In the genomic region with DNA sequence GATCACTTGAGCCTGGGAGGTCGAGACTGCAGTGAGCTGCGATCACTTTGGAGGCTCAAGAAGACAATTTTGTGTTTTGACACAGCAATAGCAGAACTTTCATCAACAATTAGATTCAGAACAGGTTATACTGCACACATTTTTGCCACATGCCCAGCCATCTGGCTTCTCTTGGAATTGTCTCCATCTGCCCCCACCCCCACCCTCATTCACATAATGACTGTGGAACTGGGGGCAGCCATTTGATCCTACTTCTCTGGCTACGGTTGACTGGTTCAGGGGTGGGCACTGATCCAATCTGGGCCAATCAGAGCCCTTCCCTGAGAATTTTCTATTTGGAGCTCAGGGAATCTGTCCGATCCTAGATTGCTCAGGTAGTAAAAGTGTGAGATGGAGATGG, we compare ENCODE assay signal across 17 cellular contexts. TPM values are rescaled to one million over a fixed set of nuclear protein-coding genes. Genes with fewer than 3 reads are reported as not detected.
DNase-seq lines count a peak whose midpoint lies in the region; ATAC-seq and TF ChIP-seq lines count a peak whose summit lies in the region.
"Had no signal": no experiment of that assay in that cellular context is flagged by ENCODE, and none has a peak within 500 bp of the region (broad histone marks: within the 10 kb centered on the region; RNA-seq: fewer than 3 reads in every experiment).

No MANE protein-coding gene starts in this region.

- no peaks in the 10 kb centered on the region for H3K9me3 Mint-ChIP-seq in activated CD4-positive, alpha-beta T cell treated with anti-CD3 and anti-CD28 coated beads, Interleukin-2, amount 10 ng/mL, durations not matched to agents 24 days and 14 days
- H3K9me3 Mint-ChIP-seq in activated CD4-positive, alpha-beta T cell treated with anti-CD3 and anti-CD28 coated beads for 36 hours (ENCODE audit: low read depth) = no peaks in the 10 kb centered on the region
- no peaks in the 10 kb centered on the region for H3K9me3 Mint-ChIP-seq in neural progenitor cell
- H3K9me3 Mint-ChIP-seq: natural killer cell treated with Interleukin-12 subunit alpha and Interleukin-12 subunit beta and Interleukin-15 and Interleukin-18, amount 100 ng/mL, for 72 hours had no signal

- intact Hi-C loops in activated CD4-positive, alpha-beta T cell treated with anti-CD3 and anti-CD28 coated beads, Interleukin-2, amount 10 ng/mL, durations not matched to agents 24 days and 14 days (cut with micrococcal nuclease) = no loop called here
- intact Hi-C loops in activated CD4-positive, alpha-beta T cell treated with anti-CD3 and anti-CD28 coated beads for 36 hours (cut with DNase I, micrococcal nuclease) = no loop called here

- CTCF ChIA-PET in activated CD4-positive, alpha-beta T cell treated with anti-CD3 and anti-CD28 coated beads for 36 hours (lab: Charles Lee) = interaction anchor here (1.2 to 12.9 kb wide), 4 partner anchors 15 to 194 kb away, joined by 6 to 200 read pairs (median 8); partner anchors contain the start of genes COL1A1, PDK2 and TMEM92
- CTCF ChIA-PET in SK-N-SH (lab: Yijun Ruan, JAX) = interaction anchor here (1.1 to 53.3 kb wide), 11 partner anchors 9 to 201 kb away, joined by 3 to 2150 read pairs (median 14); partner anchors contain the start of genes COL1A1, SGCA and TMEM92

- H3K27me3 ChIP-seq in SK-N-SH (ENCODE audit: insufficient read depth) (no peaks in the 10 kb centered on the region), gastroesophageal sphincter (no peaks in the 10 kb centered on the region), neural progenitor cell (no peaks in the 10 kb centered on the region)

- H3K4me1 ChIP-seq in SK-N-SH (ENCODE audit: control insufficient read depth in 1 of 2, insufficient read depth in 2 of 2, low read depth in 1 of 2, low read length in 1 of 2) = peaks cover 0 to 27% of the 10 kb centered on the region in 2 experiments; a peak in 3 of 4 replicates
- peaks cover 11 to 41% (median 14%) of the 10 kb centered on the region in 3 donors for H3K4me1 ChIP-seq in gastroesophageal sphincter
- H3K4me1 ChIP-seq in urinary bladder (ENCODE audit: insufficient read depth) = no peaks in the 10 kb centered on the region
- H3K4me1 ChIP-seq in neural progenitor cell = peaks cover 11% of the 10 kb centered on the region

- peaks cover 33% of the 10 kb centered on the region for H3K4me1 Mint-ChIP-seq in activated CD4-positive, alpha-beta T cell treated with anti-CD3 and anti-CD28 coated beads, Interleukin-2, amount 10 ng/mL, durations not matched to agents 24 days and 14 days
- peaks cover 23% of the 10 kb centered on the region for H3K4me1 Mint-ChIP-seq in activated CD4-positive, alpha-beta T cell treated with anti-CD3 and anti-CD28 coated beads for 36 hours
- H3K4me1 Mint-ChIP-seq in neural progenitor cell = peaks cover 13% of the 10 kb centered on the region

- no peak overlapping the region for H3K27ac Mint-ChIP-seq in activated CD4-positive, alpha-beta T cell treated with anti-CD3 and anti-CD28 coated beads, Interleukin-2, amount 10 ng/mL, durations not matched to agents 24 days and 14 days
- no peak overlapping the region for H3K27ac Mint-ChIP-seq in activated CD4-positive, alpha-beta T cell treated with anti-CD3 and anti-CD28 coated beads for 36 hours
- H3K27ac Mint-ChIP-seq in neural progenitor cell = no peak overlapping the region

- TF ChIP-seq CTCF in SK-N-SH (IDR thresholded peaks at IDR 0.05) (no peak), gastroesophageal sphincter (IDR thresholded peaks at IDR 0.05) (no peak), neural progenitor cell (IDR thresholded peaks at IDR 0.05) (no peak)

- TF ChIP-seq RAD21 in SK-N-SH (IDR thresholded peaks at IDR 0.05; ENCODE audit: low read length) = no peak

- peak overlapping the region; percentile 48 for H3K4me2 ChIP-seq in SK-N-SH
- no peak overlapping the region for H3K4me2 ChIP-seq in neural progenitor cell

- POLR2A ChIA-PET in activated CD4-positive, alpha-beta T cell treated with anti-CD3 and anti-CD28 coated beads for 36 hours (lab: Charles Lee) = no interaction called here
- POLR2A ChIA-PET in SK-N-SH (lab: Yijun Ruan, JAX) = interaction anchor here (0.6 kb wide), 1 partner anchor 8 kb away, joined by 3 read pairs; no protein-coding TSS in a partner anchor

- H2AFZ ChIP-seq in SK-N-SH (ENCODE audit: low read depth) = no peak overlapping the region
- H2AFZ ChIP-seq in neural progenitor cell (replicated peaks) = no peak overlapping the region

- H3K36me3 Mint-ChIP-seq in activated CD4-positive, alpha-beta T cell treated with anti-CD3 and anti-CD28 coated beads, Interleukin-2, amount 10 ng/mL, durations not matched to agents 24 days and 14 days (ENCODE audit: low read depth) = peaks cover under 1% of the 10 kb centered on the region
- no peaks in the 10 kb centered on the region for H3K36me3 Mint-ChIP-seq in activated CD4-positive, alpha-beta T cell treated with anti-CD3 and anti-CD28 coated beads for 36 hours (ENCODE audit: low read depth)
- no peaks in the 10 kb centered on the region for H3K36me3 Mint-ChIP-seq in neural progenitor cell
- H3K36me3 Mint-ChIP-seq: natural killer cell treated with Interleukin-12 subunit alpha and Interleukin-12 subunit beta and Interleukin-15 and Interleukin-18, amount 100 ng/mL, for 72 hours had no signal

- no peaks in the 10 kb centered on the region for H3K9me2 ChIP-seq in SK-N-SH

- no peak for ATAC-seq in activated CD4-positive, alpha-beta T cell treated with anti-CD3 and anti-CD28 coated beads for 36 hours
- no peak for ATAC-seq in gastroesophageal sphincter
- ATAC-seq: esophagus mucosa; HCT116; natural killer cell treated with Interleukin-12 subunit alpha and Interleukin-12 subunit beta and Interleukin-15 and Interleukin-18, amount 100 ng/mL, for 72 hours had no signal

- H3K4me3 Mint-ChIP-seq in activated CD4-positive, alpha-beta T cell treated with anti-CD3 and anti-CD28 coated beads, Interleukin-2, amount 10 ng/mL, durations not matched to agents 24 days and 14 days = peak overlapping the region; percentile 73
- H3K4me3 Mint-ChIP-seq in activated CD4-positive, alpha-beta T cell treated with anti-CD3 and anti-CD28 coated beads for 36 hours = no peak overlapping the region
- H3K4me3 Mint-ChIP-seq in neural progenitor cell = no peak overlapping the region
- H3K4me3 Mint-ChIP-seq: dendritic cell treated with granulocyte-macrophage colony-stimulating factor and Interleukin-4, amounts not matched to agents 40 ng/mL and 50 ng/mL, for 4 days; natural killer cell treated with Interleukin-12 subunit alpha and Interleukin-12 subunit beta and Interleukin-15 and Interleukin-18, amount 100 ng/mL, for 72 hours had no signal

- H4K20me1 ChIP-seq in SK-N-SH (ENCODE audit: insufficient read depth) (no peaks in the 10 kb centered on the region), neural progenitor cell (ENCODE audit: low read depth) (no peaks in the 10 kb centered on the region)

- H3K79me2 ChIP-seq in SK-N-SH (ENCODE audit: insufficient read depth) (peaks cover 12% of the 10 kb centered on the region; the same call in 1 of the 2 replicates), neural progenitor cell (ENCODE audit: low read depth) (no peaks in the 10 kb centered on the region)

- 94% methylated on average over 4 of the region's 4 CpGs for WGBS in SK-N-SH (ENCODE audit: low lambda C conversion rate)
- 90 to 94% methylated on average over 2 to 3 of the region's 4 CpGs for WGBS in gastroesophageal sphincter (ENCODE audit: low coverage in 1 of 2), 2 donors
- WGBS in urinary bladder = 87% methylated on average over 4 of the region's 4 CpGs

- H3K9ac ChIP-seq in SK-N-SH (no peak overlapping the region), neural progenitor cell (no peak overlapping the region)

- TF ChIP-seq POLR2A in gastroesophageal sphincter (IDR thresholded peaks at IDR 0.05) = no peak

- H3K27ac ChIP-seq in SK-N-SH (ENCODE audit: low read depth in 2 of 2, low read length in 1 of 2) = peak overlapping the region in 1 of 2 experiments; percentile 79; a peak in 1 of 4 replicates
- H3K27ac ChIP-seq in gastroesophageal sphincter = peak overlapping the region in 3 of 4 donors; percentile 57 to 86 (median 85)
- H3K27ac ChIP-seq in urinary bladder (ENCODE audit: low read depth) = peak overlapping the region; percentile 57
- H3K27ac ChIP-seq in neural progenitor cell = no peak overlapping the region

- DNase-seq in activated CD4-positive, alpha-beta T cell treated with anti-CD3 and anti-CD28 coated beads, Interleukin-2, amount 10 ng/mL, durations not matched to agents 24 days and 14 days = no peak
- DNase-seq in activated CD4-positive, alpha-beta T cell treated with anti-CD3 and anti-CD28 coated beads for 36 hours = no peak
- DNase-seq in SK-N-SH (peak; percentile 59), neural progenitor cell (ENCODE audit: low spot score) (no peak), EL (no peak), nucleus accumbens (lab: John Stamatoyannopoulos, UW) (no peak)
- DNase-seq: activated CD4-positive, CD25-positive, alpha-beta regulatory T cell; amniotic stem cell; Caco-2; left ventricle myocardium inferior; stimulated activated naive CD4-positive, alpha-beta T cell treated with Interleukin-2 at 50 U/mL for 16 hours had no signal

- H3K36me3 ChIP-seq in SK-N-SH (replicated peaks in 1 of 2; ENCODE audit: control insufficient read depth in 1 of 2, insufficient read depth in 2 of 2, low read length in 1 of 2) (no peaks in the 10 kb centered on the region), gastroesophageal sphincter (no peaks in the 10 kb centered on the region), urinary bladder (ENCODE audit: insufficient read depth) (no peaks in the 10 kb centered on the region), neural progenitor cell (no peaks in the 10 kb centered on the region)
- H3K36me3 ChIP-seq: left ventricle myocardium inferior had no signal

- H3F3A ChIP-seq in SK-N-SH (replicated peaks; ENCODE audit: insufficient read depth) (peaks cover 18% of the 10 kb centered on the region), neural progenitor cell (ENCODE audit: low read depth) (no peaks in the 10 kb centered on the region)

- no peaks in the 10 kb centered on the region for H3K27me3 Mint-ChIP-seq in activated CD4-positive, alpha-beta T cell treated with anti-CD3 and anti-CD28 coated beads, Interleukin-2, amount 10 ng/mL, durations not matched to agents 24 days and 14 days
- H3K27me3 Mint-ChIP-seq in activated CD4-positive, alpha-beta T cell treated with anti-CD3 and anti-CD28 coated beads for 36 hours = peaks cover 8% of the 10 kb centered on the region
- H3K27me3 Mint-ChIP-seq in neural progenitor cell (ENCODE audit: insufficient read depth, low read depth) = peaks cover 20% of the 10 kb centered on the region

- no peak overlapping the region for H3K4me3 ChIP-seq in SK-N-SH (ENCODE audit: low read depth in 2 of 2, low read length in 1 of 2)
- no peak overlapping the region for H3K4me3 ChIP-seq in gastroesophageal sphincter
- H3K4me3 ChIP-seq in urinary bladder (ENCODE audit: low read depth, low read length) = no peak overlapping the region
- no peak overlapping the region for H3K4me3 ChIP-seq in neural progenitor cell
- H3K4me3 ChIP-seq: left ventricle myocardium inferior had no signal

- H3K9me3 ChIP-seq in SK-N-SH (no peaks in the 10 kb centered on the region), gastroesophageal sphincter (no peaks in the 10 kb centered on the region), neural progenitor cell (ENCODE audit: low read depth) (no peaks in the 10 kb centered on the region)
- H3K9me3 ChIP-seq: Caco-2, left ventricle myocardium inferior had no signal

- no peak for TF ChIP-seq EP300 in SK-N-SH (IDR thresholded peaks at IDR 0.05; ENCODE audit: borderline replicate concordance in 1 of 2, low read depth in 1 of 2, low read length in 1 of 2)
- no peak for TF ChIP-seq EP300 in gastroesophageal sphincter (IDR thresholded peaks at IDR 0.05)

RNA-seq across cellular contexts. Expression of gene TMEM92, which starts 14.0 kb away (rescaled TPM):
- total RNA-seq in activated CD4-positive, alpha-beta T cell treated with anti-CD3 and anti-CD28 coated beads, Interleukin-2, amount 10 ng/mL, durations not matched to agents 24 days and 14 days = 0.44 and 0.47 TPM in 2 replicates
- total RNA-seq in activated CD4-positive, alpha-beta T cell treated with anti-CD3 and anti-CD28 coated beads for 36 hours = under 1 TPM; 0.23 TPM
- polyA plus RNA-seq in SK-N-SH (2012; rRNA removed) (0.28 and 0.46 TPM in 2 replicates), urinary bladder (2.5 TPM)
- polyA plus RNA-seq in SK-N-SH (2012; cell fraction: cytosol; rRNA removed) = 0.06 and 0.16 TPM in 2 replicates
- 0.15 and 0.20 TPM in 2 replicates for polyA plus RNA-seq in SK-N-SH (2012; cell fraction: nucleus; rRNA removed)
- total RNA-seq in gastroesophageal sphincter (under 1 TPM in 1 of 4 donors, not detected in 3; 0.16 TPM), urinary bladder (1.0 TPM), neural progenitor cell (ENCODE audit: low replicate concordance) (1.8 and 4.4 TPM in 2 replicates)
- total RNA-seq: left ventricle myocardium inferior; natural killer cell treated with Interleukin-12 subunit alpha and Interleukin-12 subunit beta and Interleukin-15 and Interleukin-18, amount 100 ng/mL, for 72 hours had no signal

RNA-seq across cellular contexts. Expression of gene XYLT2, which starts 57.6 kb away (rescaled TPM):
- 65.3 and 66.5 TPM in 2 replicates for total RNA-seq in activated CD4-positive, alpha-beta T cell treated with anti-CD3 and anti-CD28 coated beads, Interleukin-2, amount 10 ng/mL, durations not matched to agents 24 days and 14 days
- 10 to 100 TPM; 29.8 to 30.4 TPM for total RNA-seq in activated CD4-positive, alpha-beta T cell treated with anti-CD3 and anti-CD28 coated beads for 36 hours
- polyA plus RNA-seq in SK-N-SH (2012; rRNA removed) (26.5 and 28.4 TPM in 2 replicates), urinary bladder (27.8 TPM)
- 8.5 and 14.2 TPM in 2 replicates for polyA plus RNA-seq in SK-N-SH (2012; cell fraction: cytosol; rRNA removed)
- polyA plus RNA-seq in SK-N-SH (2012; cell fraction: nucleus; rRNA removed) = 52.8 and 55.8 TPM in 2 replicates
- total RNA-seq in gastroesophageal sphincter (10 to 100 TPM; 19.4 to 30.7 (median 23.4) TPM), urinary bladder (17.6 TPM), neural progenitor cell (ENCODE audit: low replicate concordance) (12.2 and 33.0 TPM in 2 replicates)
